ENCODE assay signal across 8 cellular contexts in the genomic region with DNA sequence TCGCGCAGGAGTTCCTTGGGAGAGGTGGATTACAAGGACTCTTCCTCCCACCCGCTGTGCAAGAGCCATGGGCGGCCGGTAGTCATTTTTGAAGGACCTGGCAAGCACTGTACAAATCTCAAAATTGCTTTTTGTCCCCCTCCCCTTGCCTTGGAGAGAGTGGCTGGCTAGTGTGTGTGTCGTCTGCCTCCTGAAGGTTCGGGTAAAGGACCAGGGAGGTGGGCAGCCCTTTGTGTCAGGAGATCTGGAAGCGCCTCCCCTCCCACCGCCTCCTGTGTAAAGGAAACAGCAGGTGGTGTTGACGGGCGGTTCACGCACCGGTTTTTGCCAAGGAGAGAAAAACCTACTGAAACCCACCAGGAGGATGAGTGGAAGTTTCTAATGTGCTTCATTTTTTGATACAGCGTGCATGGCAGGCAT. TPM values are rescaled to one million over a fixed set of nuclear protein-coding genes. Genes with fewer than 3 reads are reported as not detected.
A peak's percentile ranks its signal among the peaks of the same experiment; 100 is the strongest.
DNase-seq lines count a peak whose midpoint lies in the region; ATAC-seq and TF ChIP-seq lines count a peak whose summit lies in the region.

No MANE protein-coding gene starts in this region.

- TF ChIP-seq CTCF in RWPE1 (conservative IDR thresholded peaks at IDR 0.05; ENCODE audit: low read depth) (no peak), fibroblast of mammary gland (conservative IDR thresholded peaks at IDR 0.05; ENCODE audit: control insufficient read depth, insufficient read depth, low read depth, low read length) (no peak)

- H3K27ac ChIP-seq in RWPE1: peak overlapping the region; percentile 78

- no peaks in the 10 kb centered on the region for H3K36me3 Mint-ChIP-seq in activated T-cell treated with anti-CD3 and anti-CD28 coated beads, Interleukin-2, amount 50 U/mL, for 4 hours (ENCODE audit: insufficient read depth)

- peak in 1 of 2 donors; percentile 1 for ATAC-seq in activated T-cell treated with anti-CD3 and anti-CD28 coated beads, Interleukin-2, amount 50 U/mL, for 4 hours
- ATAC-seq in GM21447 (IDR thresholded peaks at IDR 0.05; ENCODE audit: unreplicated experiment): no peak

- no peak for DNase-seq in activated T-cell treated with anti-CD3 and anti-CD28 coated beads, Interleukin-2, amount 50 U/mL, for 4 hours
- DNase-seq in activated T-cell treated with anti-CD3 and anti-CD28 coated beads, Interleukin-2, amount 50 U/mL, for 1 hour: no peak
- no peak for DNase-seq in RWPE1 (ENCODE audit: low spot score)
- DNase-seq in fibroblast of mammary gland (ENCODE audit: low read depth): no peak
- no peak for DNase-seq in skeletal muscle cell (ENCODE audit: low read depth)
- DNase-seq in OCI-M2 (lab: John Stamatoyannopoulos, UW; ENCODE audit: unreplicated experiment): no peak
- DNase-seq in midbrain (lab: John Stamatoyannopoulos, UW): no peak

- H3K4me3 ChIP-seq in fibroblast of mammary gland (ENCODE audit: control insufficient read depth, low read depth, low read length): peak overlapping the region; percentile 86
- H3K4me3 ChIP-seq in skeletal muscle cell (ENCODE audit: low read depth, low read length): peak overlapping the region; percentile 94

- H3K4me1 Mint-ChIP-seq in activated T-cell treated with anti-CD3 and anti-CD28 coated beads, Interleukin-2, amount 50 U/mL, for 4 hours (ENCODE audit: low read depth): peaks cover 43% of the 10 kb centered on the region

- CTCF ChIA-PET in RWPE1 (lab: Yijun Ruan, JAX): interaction anchor here (0.5 to 0.7 kb wide), 3 partner anchors 8 to 873 kb away, joined by 3 to 4 read pairs (median 3); no protein-coding TSS in a partner anchor

- H3K4me3 Mint-ChIP-seq in activated T-cell treated with anti-CD3 and anti-CD28 coated beads, Interleukin-2, amount 50 U/mL, for 4 hours: peak overlapping the region; percentile 86

- no peaks in the 10 kb centered on the region for H3K9me3 Mint-ChIP-seq in activated T-cell treated with anti-CD3 and anti-CD28 coated beads, Interleukin-2, amount 50 U/mL, for 4 hours

- POLR2A ChIA-PET in RWPE1 (lab: Yijun Ruan, JAX; ENCODE audit: low non-redundant PET): no interaction called here

- H3K27me3 Mint-ChIP-seq in activated T-cell treated with anti-CD3 and anti-CD28 coated beads, Interleukin-2, amount 50 U/mL, for 4 hours (ENCODE audit: low read depth): no peaks in the 10 kb centered on the region

RNA-seq across cellular contexts. Expression of a gene that starts 1.2 kb away (rescaled TPM):
- total RNA-seq in activated T-cell treated with anti-CD3 and anti-CD28 coated beads, Interleukin-2, amount 50 U/mL, for 4 hours: 10 to 100 TPM; 43.4 to 51.2 (median 47.1) TPM

RNA-seq across cellular contexts. Expression of a gene that starts 51.2 kb away (rescaled TPM):
- total RNA-seq in activated T-cell treated with anti-CD3 and anti-CD28 coated beads, Interleukin-2, amount 50 U/mL, for 4 hours: 10 to 100 TPM; 32.5 to 37.6 (median 34.6) TPM
